Comparison of ENCODE assay signal across 8 cellular contexts in the genomic region with DNA sequence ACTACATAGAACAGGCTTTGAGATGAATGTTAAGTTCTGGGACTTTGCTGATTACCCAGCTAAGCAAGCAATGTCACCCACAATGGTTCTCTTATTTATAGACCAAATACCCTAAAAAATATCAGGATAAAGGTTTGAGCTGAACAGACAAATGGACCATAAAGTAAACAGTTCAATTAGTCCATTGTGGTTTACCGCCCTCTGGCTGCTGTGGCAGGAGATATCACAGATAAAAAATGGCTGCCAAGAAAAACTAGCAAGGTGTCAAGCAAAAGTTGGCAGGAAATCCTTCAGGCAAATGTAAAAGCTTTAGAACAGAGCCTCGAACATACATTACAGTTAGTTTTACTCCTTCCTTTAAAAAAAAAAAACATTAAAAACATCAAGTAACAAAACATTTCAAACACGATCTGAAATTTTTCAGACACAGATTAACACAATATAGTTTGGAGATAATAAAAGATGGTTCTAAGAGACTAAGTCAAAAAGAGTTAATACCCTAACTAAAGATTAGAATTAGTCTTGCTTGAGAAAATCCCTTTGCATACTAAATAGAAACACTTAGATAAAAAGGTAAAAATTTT.
A peak's percentile ranks its signal among the peaks of the same experiment; 100 is the strongest.
DNase-seq lines count a peak whose midpoint lies in the region; ATAC-seq and TF ChIP-seq lines count a peak whose summit lies in the region.

No MANE protein-coding gene starts in this region.

- ATAC-seq in SK-N-SH treated with all-trans-retinoic acid at 6 μM for 48 hours (peak; percentile 79), HG03457 (IDR thresholded peaks at IDR 0.05; ENCODE audit: unreplicated experiment) (no peak)

- no peaks in the 10 kb centered on the region for H3K9me3 ChIP-seq in Loucy (ENCODE audit: insufficient read depth, low read depth, low read length)

- H3K4me3 ChIP-seq in Loucy (ENCODE audit: low read length, poor library complexity, severe bottlenecking): peak overlapping the region; percentile 55
- no peak overlapping the region for H3K4me3 ChIP-seq in astrocyte of the spinal cord (ENCODE audit: low read depth, low read length)

- no peak overlapping the region for H2AFZ ChIP-seq in Loucy (ENCODE audit: low read length)

- H3K4me1 ChIP-seq in Loucy (ENCODE audit: insufficient read depth, low read length, poor library complexity, severe bottlenecking): peaks cover 20% of the 10 kb centered on the region

- TF ChIP-seq CTCF in Loucy (conservative IDR thresholded peaks at IDR 0.05; ENCODE audit: low read length) (peak; percentile 86), astrocyte of the spinal cord (IDR thresholded peaks at IDR 0.05; ENCODE audit: low read depth, low read length) (peak; percentile 58)

- DNase-seq in GM03348 (ENCODE audit: low spot score) (peak; percentile 39), astrocyte of the spinal cord (ENCODE audit: low read depth, low spot score) (peak; percentile 69), iPS-NIHi7 (ENCODE audit: extremely low spot score) (peak; percentile 41), ecto neural progenitor cell (ENCODE audit: low spot score) (no peak)
- DNase-seq in stimulated activated CD4-positive, alpha-beta T cell treated with anti-CD3 and anti-CD28 coated beads, Interleukin-2, amount 100 ng/mL, for 4 hours (ENCODE audit: low read depth): peak; percentile 35

- no peaks in the 10 kb centered on the region for H3K36me3 ChIP-seq in Loucy (ENCODE audit: insufficient read depth, low read length)

- no peaks in the 10 kb centered on the region for H3F3A ChIP-seq in Loucy (ENCODE audit: low read depth)

- H3K27me3 ChIP-seq in Loucy (ENCODE audit: insufficient read depth, low read length, poor library complexity, severe bottlenecking): no peaks in the 10 kb centered on the region

- H3K9ac ChIP-seq in Loucy (ENCODE audit: low read depth, low read length, poor library complexity, severe bottlenecking): peak overlapping the region; percentile 44

- in situ Hi-C loops in astrocyte of the spinal cord (cut with HindIII; ENCODE audit: low sequenced_read_pairs): no loop called here

- H3K9me2 ChIP-seq in Loucy (replicated peaks; ENCODE audit: low read depth, low read length): no peaks in the 10 kb centered on the region

- H4K20me1 ChIP-seq in Loucy (ENCODE audit: insufficient read depth, low read length, poor library complexity, severe bottlenecking): peaks cover 27% of the 10 kb centered on the region

- peaks cover 88% of the 10 kb centered on the region for H3K79me2 ChIP-seq in Loucy (ENCODE audit: insufficient read depth, low read length)

- peak overlapping the region; percentile 65 for H3K4me2 ChIP-seq in Loucy (ENCODE audit: low read depth, low read length, poor library complexity, severe bottlenecking)

TF ChIP-seq in SK-N-SH treated with all-trans-retinoic acid at 6 μM for 48 hours, 23 proteins besides CTCF, POLR2A, EP300 and RAD21:
- TF ChIP-seq, protein P1, sequence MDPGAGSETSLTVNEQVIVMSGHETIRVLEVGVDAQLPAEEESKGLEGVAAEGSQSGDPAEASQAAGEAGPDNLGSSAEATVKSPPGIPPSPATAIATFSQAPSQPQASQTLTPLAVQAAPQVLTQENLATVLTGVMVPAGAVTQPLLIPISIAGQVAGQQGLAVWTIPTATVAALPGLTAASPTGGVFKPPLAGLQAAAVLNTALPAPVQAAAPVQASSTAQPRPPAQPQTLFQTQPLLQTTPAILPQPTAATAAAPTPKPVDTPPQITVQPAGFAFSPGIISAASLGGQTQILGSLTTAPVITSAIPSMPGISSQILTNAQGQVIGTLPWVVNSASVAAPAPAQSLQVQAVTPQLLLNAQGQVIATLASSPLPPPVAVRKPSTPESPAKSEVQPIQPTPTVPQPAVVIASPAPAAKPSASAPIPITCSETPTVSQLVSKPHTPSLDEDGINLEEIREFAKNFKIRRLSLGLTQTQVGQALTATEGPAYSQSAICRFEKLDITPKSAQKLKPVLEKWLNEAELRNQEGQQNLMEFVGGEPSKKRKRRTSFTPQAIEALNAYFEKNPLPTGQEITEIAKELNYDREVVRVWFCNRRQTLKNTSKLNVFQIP (CRISPR knock-in tag; IDR thresholded peaks at IDR 0.05; ENCODE audit: borderline replicate concordance, low read depth): no peak
- TF ChIP-seq, protein P2, sequence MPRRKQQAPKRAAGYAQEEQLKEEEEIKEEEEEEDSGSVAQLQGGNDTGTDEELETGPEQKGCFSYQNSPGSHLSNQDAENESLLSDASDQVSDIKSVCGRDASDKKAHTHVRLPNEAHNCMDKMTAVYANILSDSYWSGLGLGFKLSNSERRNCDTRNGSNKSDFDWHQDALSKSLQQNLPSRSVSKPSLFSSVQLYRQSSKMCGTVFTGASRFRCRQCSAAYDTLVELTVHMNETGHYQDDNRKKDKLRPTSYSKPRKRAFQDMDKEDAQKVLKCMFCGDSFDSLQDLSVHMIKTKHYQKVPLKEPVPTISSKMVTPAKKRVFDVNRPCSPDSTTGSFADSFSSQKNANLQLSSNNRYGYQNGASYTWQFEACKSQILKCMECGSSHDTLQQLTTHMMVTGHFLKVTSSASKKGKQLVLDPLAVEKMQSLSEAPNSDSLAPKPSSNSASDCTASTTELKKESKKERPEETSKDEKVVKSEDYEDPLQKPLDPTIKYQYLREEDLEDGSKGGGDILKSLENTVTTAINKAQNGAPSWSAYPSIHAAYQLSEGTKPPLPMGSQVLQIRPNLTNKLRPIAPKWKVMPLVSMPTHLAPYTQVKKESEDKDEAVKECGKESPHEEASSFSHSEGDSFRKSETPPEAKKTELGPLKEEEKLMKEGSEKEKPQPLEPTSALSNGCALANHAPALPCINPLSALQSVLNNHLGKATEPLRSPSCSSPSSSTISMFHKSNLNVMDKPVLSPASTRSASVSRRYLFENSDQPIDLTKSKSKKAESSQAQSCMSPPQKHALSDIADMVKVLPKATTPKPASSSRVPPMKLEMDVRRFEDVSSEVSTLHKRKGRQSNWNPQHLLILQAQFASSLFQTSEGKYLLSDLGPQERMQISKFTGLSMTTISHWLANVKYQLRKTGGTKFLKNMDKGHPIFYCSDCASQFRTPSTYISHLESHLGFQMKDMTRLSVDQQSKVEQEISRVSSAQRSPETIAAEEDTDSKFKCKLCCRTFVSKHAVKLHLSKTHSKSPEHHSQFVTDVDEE (CRISPR knock-in tag; IDR thresholded peaks at IDR 0.05): no peak
- TF ChIP-seq TOX (CRISPR knock-in tag; IDR thresholded peaks at IDR 0.05; ENCODE audit: borderline replicate concordance) (no peak), ZC3H10 (CRISPR knock-in tag; IDR thresholded peaks at IDR 0.05) (no peak), ESRRG (CRISPR knock-in tag; IDR thresholded peaks at IDR 0.05) (no peak), SNAI2 (CRISPR knock-in tag; IDR thresholded peaks at IDR 0.05) (no peak), BACH2 (CRISPR knock-in tag; IDR thresholded peaks at IDR 0.05; ENCODE audit: borderline replicate concordance) (no peak), PPARA (CRISPR knock-in tag; IDR thresholded peaks at IDR 0.05; ENCODE audit: borderline replicate concordance) (no peak), ARNTL (CRISPR knock-in tag; IDR thresholded peaks at IDR 0.05; ENCODE audit: borderline replicate concordance, low read depth) (no peak), ZNF565 (CRISPR knock-in tag; conservative IDR thresholded peaks at IDR 0.05; ENCODE audit: low read depth) (no peak), ZFP3 (CRISPR knock-in tag; IDR thresholded peaks at IDR 0.05) (no peak), ZNF8 (CRISPR knock-in tag; IDR thresholded peaks at IDR 0.05) (no peak), ZFP30 (CRISPR knock-in tag; IDR thresholded peaks at IDR 0.05) (no peak), CSDC2 (CRISPR knock-in tag; IDR thresholded peaks at IDR 0.05) (no peak), ZNF70 (CRISPR knock-in tag; IDR thresholded peaks at IDR 0.05) (no peak)
- TF ChIP-seq, protein P3, sequence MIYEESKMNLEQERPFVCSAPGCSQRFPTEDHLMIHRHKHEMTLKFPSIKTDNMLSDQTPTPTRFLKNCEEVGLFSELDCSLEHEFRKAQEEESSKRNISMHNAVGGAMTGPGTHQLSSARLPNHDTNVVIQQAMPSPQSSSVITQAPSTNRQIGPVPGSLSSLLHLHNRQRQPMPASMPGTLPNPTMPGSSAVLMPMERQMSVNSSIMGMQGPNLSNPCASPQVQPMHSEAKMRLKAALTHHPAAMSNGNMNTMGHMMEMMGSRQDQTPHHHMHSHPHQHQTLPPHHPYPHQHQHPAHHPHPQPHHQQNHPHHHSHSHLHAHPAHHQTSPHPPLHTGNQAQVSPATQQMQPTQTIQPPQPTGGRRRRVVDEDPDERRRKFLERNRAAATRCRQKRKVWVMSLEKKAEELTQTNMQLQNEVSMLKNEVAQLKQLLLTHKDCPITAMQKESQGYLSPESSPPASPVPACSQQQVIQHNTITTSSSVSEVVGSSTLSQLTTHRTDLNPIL (CRISPR knock-in tag; IDR thresholded peaks at IDR 0.05; ENCODE audit: low read depth): no peak
- TF ChIP-seq, protein P4, sequence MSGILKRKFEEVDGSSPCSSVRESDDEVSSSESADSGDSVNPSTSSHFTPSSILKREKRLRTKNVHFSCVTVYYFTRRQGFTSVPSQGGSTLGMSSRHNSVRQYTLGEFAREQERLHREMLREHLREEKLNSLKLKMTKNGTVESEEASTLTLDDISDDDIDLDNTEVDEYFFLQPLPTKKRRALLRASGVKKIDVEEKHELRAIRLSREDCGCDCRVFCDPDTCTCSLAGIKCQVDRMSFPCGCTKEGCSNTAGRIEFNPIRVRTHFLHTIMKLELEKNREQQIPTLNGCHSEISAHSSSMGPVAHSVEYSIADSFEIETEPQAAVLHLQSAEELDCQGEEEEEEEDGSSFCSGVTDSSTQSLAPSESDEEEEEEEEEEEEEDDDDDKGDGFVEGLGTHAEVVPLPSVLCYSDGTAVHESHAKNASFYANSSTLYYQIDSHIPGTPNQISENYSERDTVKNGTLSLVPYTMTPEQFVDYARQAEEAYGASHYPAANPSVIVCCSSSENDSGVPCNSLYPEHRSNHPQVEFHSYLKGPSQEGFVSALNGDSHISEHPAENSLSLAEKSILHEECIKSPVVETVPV (CRISPR knock-in tag; IDR thresholded peaks at IDR 0.05): no peak
- TF ChIP-seq, protein P5, sequence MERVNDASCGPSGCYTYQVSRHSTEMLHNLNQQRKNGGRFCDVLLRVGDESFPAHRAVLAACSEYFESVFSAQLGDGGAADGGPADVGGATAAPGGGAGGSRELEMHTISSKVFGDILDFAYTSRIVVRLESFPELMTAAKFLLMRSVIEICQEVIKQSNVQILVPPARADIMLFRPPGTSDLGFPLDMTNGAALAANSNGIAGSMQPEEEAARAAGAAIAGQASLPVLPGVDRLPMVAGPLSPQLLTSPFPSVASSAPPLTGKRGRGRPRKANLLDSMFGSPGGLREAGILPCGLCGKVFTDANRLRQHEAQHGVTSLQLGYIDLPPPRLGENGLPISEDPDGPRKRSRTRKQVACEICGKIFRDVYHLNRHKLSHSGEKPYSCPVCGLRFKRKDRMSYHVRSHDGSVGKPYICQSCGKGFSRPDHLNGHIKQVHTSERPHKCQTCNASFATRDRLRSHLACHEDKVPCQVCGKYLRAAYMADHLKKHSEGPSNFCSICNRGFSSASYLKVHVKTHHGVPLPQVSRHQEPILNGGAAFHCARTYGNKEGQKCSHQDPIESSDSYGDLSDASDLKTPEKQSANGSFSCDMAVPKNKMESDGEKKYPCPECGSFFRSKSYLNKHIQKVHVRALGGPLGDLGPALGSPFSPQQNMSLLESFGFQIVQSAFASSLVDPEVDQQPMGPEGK (CRISPR knock-in tag; IDR thresholded peaks at IDR 0.05; ENCODE audit: borderline replicate concordance): no peak
TF ChIP-seq in SK-N-SH treated with all-trans-retinoic acid at 6 μM for 48 hours: peak in this region for 0.
